ENCODE assay signal across 29 cellular contexts in the genomic region with DNA sequence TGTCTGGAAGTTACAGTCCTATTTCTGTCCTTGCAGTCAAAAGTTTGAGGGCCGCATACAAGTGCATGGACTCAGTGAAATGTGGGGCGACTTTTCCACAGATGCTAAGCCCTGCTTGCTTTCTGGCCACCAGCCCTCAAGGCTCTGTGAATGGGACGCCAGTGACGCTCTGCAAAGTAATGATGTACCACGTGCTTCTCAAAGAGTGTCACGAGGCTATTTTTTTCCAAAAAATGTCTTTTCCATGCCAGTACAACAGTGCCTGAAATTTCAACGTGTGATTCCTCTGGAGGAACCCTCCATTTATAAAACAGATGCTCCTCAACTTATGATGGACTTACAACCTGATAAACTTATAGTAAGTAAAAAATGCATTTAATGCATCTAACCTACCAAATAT.
DNase-seq lines count a peak whose midpoint lies in the region; ATAC-seq, FAIRE-seq and TF ChIP-seq lines count a peak whose summit lies in the region.
"Had no signal": no experiment of that assay in that cellular context is flagged by ENCODE, and none has a peak within 500 bp of the region (broad histone marks: within the 10 kb centered on the region; RNA-seq: fewer than 3 reads in every experiment).

No MANE protein-coding gene starts in this region.

- no peak overlapping the region for H3K27ac ChIP-seq in HepG2 (ENCODE audit: extremely low read length, insufficient read depth, low read length)
- H3K27ac ChIP-seq in right lobe of liver: no peak overlapping the region
- H3K27ac ChIP-seq: 22Rv1; A549; BLaER1; BLaER1 treated with 17β-estradiol and CSF1 and Interleukin-3, amounts not matched to agents 10 nM and 100 nM; C4-2B had no signal

- H3K4me2 ChIP-seq in HepG2 (ENCODE audit: low read depth, low read length): no peak overlapping the region
- H3K4me2 ChIP-seq: A549; BLaER1; BLaER1 treated with 17β-estradiol and CSF1 and Interleukin-3, amounts not matched to agents 10 nM and 100 nM had no signal

- H2AFZ ChIP-seq in HepG2 (ENCODE audit: low read length): no peak overlapping the region

- POLR2A ChIA-PET in HepG2 (lab: Yijun Ruan, JAX): no interaction called here

- TF ChIP-seq EP300 in HepG2 (IDR thresholded peaks at IDR 0.05; ENCODE audit: low read depth in 2 of 2, low read length in 2 of 2): no peak
- no peak for TF ChIP-seq EP300 in HepG2 (CRISPR knock-in tag; IDR thresholded peaks at IDR 0.05; ENCODE audit: borderline replicate concordance)

- TF ChIP-seq CTCF in HepG2 (CRISPR knock-in tag; IDR thresholded peaks at IDR 0.05) (no peak), right lobe of liver (IDR thresholded peaks at IDR 0.05) (no peak)

- H3K9me3 ChIP-seq in HepG2 (ENCODE audit: low read length) (no peaks in the 10 kb centered on the region), right lobe of liver (no peaks in the 10 kb centered on the region)
- H3K9me3 ChIP-seq: A549; BE2C; BLaER1; BLaER1 treated with 17β-estradiol and CSF1 and Interleukin-3, amounts not matched to agents 10 nM and 100 nM; Caco-2 had no signal

- H4K20me1 ChIP-seq in HepG2 (ENCODE audit: insufficient read depth, low read length): no peaks in the 10 kb centered on the region
- H4K20me1 ChIP-seq: BLaER1; BLaER1 treated with 17β-estradiol and CSF1 and Interleukin-3, amounts not matched to agents 10 nM and 100 nM had no signal

- no TSS peak for BruUV-seq in HepG2 (replicated peaks; lab: Mats Ljungman, UMichigan)

- in situ Hi-C loops in HepG2 (cut with HindIII; ENCODE audit: extremely low pct_ligation_motif_present, low pct_unique_long_range_greater_than_20kb): no loop called here

- no peak for TF ChIP-seq POLR2A in HepG2 (IDR thresholded peaks at IDR 0.05; ENCODE audit: insufficient read depth in 1 of 2, low read depth in 2 of 2, low read length in 2 of 2)
- TF ChIP-seq POLR2A in right lobe of liver (IDR thresholded peaks at IDR 0.05): no peak

- H3K4me1 ChIP-seq in HepG2 (ENCODE audit: insufficient read depth, low read length) (no peaks in the 10 kb centered on the region), right lobe of liver (no peaks in the 10 kb centered on the region)
- H3K4me1 ChIP-seq: A549; BE2C; BLaER1; BLaER1 treated with 17β-estradiol and CSF1 and Interleukin-3, amounts not matched to agents 10 nM and 100 nM; Caco-2 had no signal

- WGBS in HepG2 (ENCODE audit: low lambda C conversion rate): 1% methylated on average over 5 of the region's 7 CpGs
- 63% methylated on average over 5 of the region's 7 CpGs for WGBS in right lobe of liver (ENCODE audit: insufficient coverage, low coverage, low lambda C conversion rate, missing lambda C conversion rate)

- no peak for FAIRE-seq in HepG2 (lab: Jason Lieb, UNC)
- FAIRE-seq: A204.1, A549, D721Med had no signal

- ATAC-seq in HepG2 (no peak), right lobe of liver (no peak)
- ATAC-seq: A549; CD8-positive, alpha-beta T cell had no signal

- no peak overlapping the region for H3K9ac ChIP-seq in HepG2 (ENCODE audit: insufficient read depth, low read depth, low read length)
- H3K9ac ChIP-seq: BLaER1; BLaER1 treated with 17β-estradiol and CSF1 and Interleukin-3, amounts not matched to agents 10 nM and 100 nM had no signal

- H3K79me2 ChIP-seq in HepG2 (ENCODE audit: insufficient read depth, low read length): no peaks in the 10 kb centered on the region

- DNase-seq in HepG2 (ENCODE audit: low spot score) (no peak), right lobe of liver (no peak)
- DNase-seq: 8988T; ACHN; AML-193; BE2C; C1 segment of cervical spinal cord; Caco-2; Calu3; CD4-positive, alpha-beta memory T cell; CD4-positive, alpha-beta T cell; CD4-positive, CD25-positive, alpha-beta regulatory T cell; CD8-positive, alpha-beta memory T cell; CD8-positive, alpha-beta T cell; COR-L47; DMS 273 treated with DMSO at 0.1 percent for 48 hours; DMS153; DMS53; DMS79; DMS79 treated with DMSO at 0.1 percent for 48 hours; DND-41; EL had no signal

- CTCF ChIA-PET in HepG2 (lab: Yijun Ruan, JAX; ENCODE audit: low intra/inter-chr PET ratio, low total read pairs): no interaction called here

- H3K27me3 ChIP-seq in HepG2 (ENCODE audit: control insufficient read depth in 1 of 2, insufficient read depth in 2 of 2, low read length in 2 of 2): no peaks in the 10 kb centered on the region
- H3K27me3 ChIP-seq in right lobe of liver: no peaks in the 10 kb centered on the region
- H3K27me3 ChIP-seq: BE2C; BLaER1; BLaER1 treated with 17β-estradiol and CSF1 and Interleukin-3, amounts not matched to agents 10 nM and 100 nM had no signal

- no peak for TF ChIP-seq RAD21 in HepG2 (CRISPR knock-in tag; IDR thresholded peaks at IDR 0.05)

- H3K36me3 ChIP-seq in HepG2 (replicated peaks in 1 of 2; ENCODE audit: control insufficient read depth in 1 of 2, insufficient read depth in 2 of 2, low read length in 2 of 2) (no peaks in the 10 kb centered on the region), right lobe of liver (no peaks in the 10 kb centered on the region)
- H3K36me3 ChIP-seq: BE2C; BLaER1; BLaER1 treated with 17β-estradiol and CSF1 and Interleukin-3, amounts not matched to agents 10 nM and 100 nM had no signal

- intact Hi-C loops in HepG2 (cut with micrococcal nuclease; ENCODE audit: unreplicated experiment): no loop called here
- intact Hi-C loops in right lobe of liver (cut with DNase I): no loop called here

- no peak overlapping the region for H3K4me3 ChIP-seq in HepG2 (replicated peaks in 1 of 3; ENCODE audit: insufficient read depth in 1 of 3, low read depth in 2 of 3, low read length in 3 of 3)
- no peak overlapping the region for H3K4me3 ChIP-seq in right lobe of liver
- H3K4me3 ChIP-seq: A549; BLaER1; BLaER1 treated with 17β-estradiol and CSF1 and Interleukin-3, amounts not matched to agents 10 nM and 100 nM had no signal

TF ChIP-seq in HepG2, 621 proteins besides CTCF, POLR2A, EP300 and RAD21:
- TF ChIP-seq, protein P1, sequence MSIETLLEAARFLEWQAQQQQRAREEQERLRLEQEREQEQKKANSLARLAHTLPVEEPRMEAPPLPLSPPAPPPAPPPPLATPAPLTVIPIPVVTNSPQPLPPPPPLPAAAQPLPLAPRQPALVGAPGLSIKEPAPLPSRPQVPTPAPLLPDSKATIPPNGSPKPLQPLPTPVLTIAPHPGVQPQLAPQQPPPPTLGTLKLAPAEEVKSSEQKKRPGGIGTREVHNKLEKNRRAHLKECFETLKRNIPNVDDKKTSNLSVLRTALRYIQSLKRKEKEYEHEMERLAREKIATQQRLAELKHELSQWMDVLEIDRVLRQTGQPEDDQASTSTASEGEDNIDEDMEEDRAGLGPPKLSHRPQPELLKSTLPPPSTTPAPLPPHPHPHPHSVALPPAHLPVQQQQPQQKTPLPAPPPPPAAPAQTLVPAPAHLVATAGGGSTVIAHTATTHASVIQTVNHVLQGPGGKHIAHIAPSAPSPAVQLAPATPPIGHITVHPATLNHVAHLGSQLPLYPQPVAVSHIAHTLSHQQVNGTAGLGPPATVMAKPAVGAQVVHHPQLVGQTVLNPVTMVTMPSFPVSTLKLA (IDR thresholded peaks at IDR 0.05): peak; percentile 99
- no peak for TF ChIP-seq HNF4G (IDR thresholded peaks at IDR 0.05; ENCODE audit: borderline replicate concordance, low read depth, low read length)
- no peak for TF ChIP-seq HNF4G (CRISPR knock-in tag; IDR thresholded peaks at IDR 0.05; ENCODE audit: borderline replicate concordance, low read depth)
TF ChIP-seq in HepG2: peak in this region for 1.
